ENCODE assay signal across 26 cellular contexts in the genomic region with DNA sequence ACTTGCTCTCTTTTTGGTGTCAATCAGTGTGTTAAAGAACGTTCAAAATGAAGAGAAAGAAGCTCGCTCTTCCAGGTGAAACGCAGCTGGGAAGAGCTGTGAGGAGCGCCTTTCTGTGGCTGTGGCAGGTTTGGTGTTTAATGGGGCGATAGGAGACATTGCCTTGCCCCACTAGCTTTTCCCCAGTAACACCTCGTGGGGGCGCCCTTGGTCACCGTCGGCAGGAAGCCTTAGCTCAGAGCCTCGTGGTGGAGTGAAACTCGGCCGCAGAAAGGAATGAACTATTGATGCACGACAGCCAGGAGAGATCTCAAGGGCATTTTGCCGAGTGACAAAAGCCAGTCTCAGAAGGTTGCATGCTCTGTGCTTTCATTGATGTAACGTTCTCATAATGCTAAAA.
DNase-seq lines count a peak whose midpoint lies in the region; ATAC-seq, FAIRE-seq and TF ChIP-seq lines count a peak whose summit lies in the region.
"Had no signal": no experiment of that assay in that cellular context is flagged by ENCODE, and none has a peak within 500 bp of the region (broad histone marks: within the 10 kb centered on the region; RNA-seq: fewer than 3 reads in every experiment).

No MANE protein-coding gene starts in this region.

- no peak overlapping the region for H3K27ac Mint-ChIP-seq in chondrocyte (ENCODE audit: unreplicated experiment)
- no peak overlapping the region for H3K27ac Mint-ChIP-seq in CD8-positive, alpha-beta memory T cell
- H3K27ac Mint-ChIP-seq: CD4-positive, alpha-beta T cell; HFFc6 had no signal

- DNase-seq in HepG2 (ENCODE audit: low spot score) (no peak), right lobe of liver (no peak), chondrocyte (ENCODE audit: low spot score) (peak; percentile 57), iPS-NIHi11 (ENCODE audit: low spot score) (peak; percentile 29), posterior vena cava (ENCODE audit: low spot score) (peak; percentile 70)
- no peak for DNase-seq in activated CD4-positive, alpha-beta T cell treated with anti-CD3 and anti-CD28 coated beads, Interleukin-2, amount 50 U/mL, for 48 hours
- DNase-seq in stimulated activated naive CD4-positive, alpha-beta T cell (lab: John Stamatoyannopoulos, UW) = no peak
- DNase-seq in CD8-positive, alpha-beta memory T cell = no peak
- DNase-seq: CD4-positive, alpha-beta T cell; COR-L47; DMS53; HFFc6; NCI-H1092; NCI-H1417 treated with DMSO at 0.1 percent for 48 hours; NCI-H187; NCI-H2081 treated with DMSO at 0.1 percent for 48 hours; NCI-H2171; NCI-H226; NCI-H510A; NCI-H69; Right ventricle myocardium superior; RPMI8226 had no signal

- no peaks in the 10 kb centered on the region for H3K4me1 ChIP-seq in HepG2 (ENCODE audit: insufficient read depth, low read length)
- H3K4me1 ChIP-seq in right lobe of liver = no peaks in the 10 kb centered on the region
- H3K4me1 ChIP-seq in CD8-positive, alpha-beta memory T cell (ENCODE audit: insufficient read depth, low read length) = no peaks in the 10 kb centered on the region
- H3K4me1 ChIP-seq: BLaER1 treated with 17β-estradiol and CSF1 and Interleukin-3, amounts not matched to agents 10 nM and 100 nM; HAP-1; SJSA1 had no signal

- H3K36me3 ChIP-seq in HepG2 (replicated peaks in 1 of 2; ENCODE audit: control insufficient read depth in 1 of 2, insufficient read depth in 2 of 2, low read length in 2 of 2) (peaks cover 3 to 18% of the 10 kb centered on the region in 2 experiments; a peak in 4 of 5 replicates), right lobe of liver (peaks cover 0 to under 1% (median 0%) of the 10 kb centered on the region in 4 donors)
- no peaks in the 10 kb centered on the region for H3K36me3 ChIP-seq in CD8-positive, alpha-beta memory T cell (ENCODE audit: insufficient read depth, low read length)
- H3K36me3 ChIP-seq: SJSA1 had no signal

- BruUV-seq in HepG2 (replicated peaks; lab: Mats Ljungman, UMichigan) = no TSS peak

- in situ Hi-C loops in HepG2 (cut with HindIII; ENCODE audit: extremely low pct_ligation_motif_present, low pct_unique_long_range_greater_than_20kb) = loop anchor here (25.0 kb wide), 1 partner anchor 738 kb away; no protein-coding TSS in a partner anchor

- H3K9me3 ChIP-seq in HepG2 (ENCODE audit: low read length) (no peaks in the 10 kb centered on the region), right lobe of liver (no peaks in the 10 kb centered on the region)
- no peaks in the 10 kb centered on the region for H3K9me3 ChIP-seq in CD8-positive, alpha-beta memory T cell (ENCODE audit: low read length)
- H3K9me3 ChIP-seq: HAP-1, SJSA1 had no signal

- no peak overlapping the region for H3K27ac ChIP-seq in HepG2 (ENCODE audit: extremely low read length, insufficient read depth, low read length)
- H3K27ac ChIP-seq in right lobe of liver = no peak overlapping the region
- no peak overlapping the region for H3K27ac ChIP-seq in CD8-positive, alpha-beta memory T cell (ENCODE audit: low read depth, low read length)
- H3K27ac ChIP-seq: BLaER1 treated with 17β-estradiol and CSF1 and Interleukin-3, amounts not matched to agents 10 nM and 100 nM; SJSA1 had no signal

- H3K9me3 Mint-ChIP-seq in chondrocyte (ENCODE audit: low read depth) = peaks cover 30% of the 10 kb centered on the region
- peaks cover 0 to 3% (median 0%) of the 10 kb centered on the region in 5 donors for H3K9me3 Mint-ChIP-seq in CD8-positive, alpha-beta memory T cell
- H3K9me3 Mint-ChIP-seq: CD4-positive, alpha-beta T cell; HFFc6 had no signal

- H3K4me3 Mint-ChIP-seq in chondrocyte (ENCODE audit: unreplicated experiment) = no peak overlapping the region
- H3K4me3 Mint-ChIP-seq in CD8-positive, alpha-beta memory T cell = no peak overlapping the region
- H3K4me3 Mint-ChIP-seq: CD4-positive, alpha-beta T cell; HFFc6 had no signal

- TF ChIP-seq POLR2A in HepG2 (IDR thresholded peaks at IDR 0.05; ENCODE audit: insufficient read depth in 1 of 2, low read depth in 2 of 2, low read length in 2 of 2) = no peak
- TF ChIP-seq POLR2A in right lobe of liver (IDR thresholded peaks at IDR 0.05) = no peak

- H3K4me2 ChIP-seq in HepG2 (ENCODE audit: low read depth, low read length) = no peak overlapping the region
- H3K4me2 ChIP-seq: BLaER1 treated with 17β-estradiol and CSF1 and Interleukin-3, amounts not matched to agents 10 nM and 100 nM had no signal

- no peaks in the 10 kb centered on the region for H3K27me3 Mint-ChIP-seq in chondrocyte (ENCODE audit: low read depth)
- H3K27me3 Mint-ChIP-seq in CD8-positive, alpha-beta memory T cell = no peaks in the 10 kb centered on the region
- H3K27me3 Mint-ChIP-seq: CD4-positive, alpha-beta T cell had no signal

- FAIRE-seq in HepG2 (lab: Jason Lieb, UNC) = no peak
- FAIRE-seq: G401.6 had no signal

- no peak for TF ChIP-seq RAD21 in HepG2 (CRISPR knock-in tag; IDR thresholded peaks at IDR 0.05)

- CTCF ChIA-PET in HepG2 (lab: Yijun Ruan, JAX; ENCODE audit: low intra/inter-chr PET ratio, low total read pairs) = no interaction called here
- CTCF ChIA-PET in CD8-positive, alpha-beta memory T cell (lab: Charles Lee) = interaction anchor here (0.8 kb wide), 1 partner anchor 50 kb away, joined by 3 read pairs; no protein-coding TSS in a partner anchor

- no peak for TF ChIP-seq EP300 in HepG2 (IDR thresholded peaks at IDR 0.05; ENCODE audit: low read depth in 2 of 2, low read length in 2 of 2)
- TF ChIP-seq EP300 in HepG2 (CRISPR knock-in tag; IDR thresholded peaks at IDR 0.05; ENCODE audit: borderline replicate concordance) = no peak

- H3K79me2 ChIP-seq in HepG2 (ENCODE audit: insufficient read depth, low read length) = no peaks in the 10 kb centered on the region

- no peaks in the 10 kb centered on the region for H3K27me3 ChIP-seq in HepG2 (ENCODE audit: control insufficient read depth in 1 of 2, insufficient read depth in 2 of 2, low read length in 2 of 2)
- H3K27me3 ChIP-seq in right lobe of liver = no peaks in the 10 kb centered on the region
- no peaks in the 10 kb centered on the region for H3K27me3 ChIP-seq in CD8-positive, alpha-beta memory T cell (ENCODE audit: insufficient read depth, low read length, poor library complexity, severe bottlenecking)
- H3K27me3 ChIP-seq: BLaER1 treated with 17β-estradiol and CSF1 and Interleukin-3, amounts not matched to agents 10 nM and 100 nM; SJSA1 had no signal

- no peak for ATAC-seq in HepG2
- ATAC-seq in right lobe of liver = no peak

- TF ChIP-seq CTCF in HepG2 (CRISPR knock-in tag; IDR thresholded peaks at IDR 0.05) = peak; percentile 20; the same call in 1 of the 2 replicates
- TF ChIP-seq CTCF in right lobe of liver (IDR thresholded peaks at IDR 0.05) = no peak
- no peak for TF ChIP-seq CTCF in chondrocyte (IDR thresholded peaks at IDR 0.05)

- POLR2A ChIA-PET in HepG2 (lab: Yijun Ruan, JAX) = no interaction called here
- POLR2A ChIA-PET in CD8-positive, alpha-beta memory T cell (lab: Charles Lee) = no interaction called here

- H3K36me3 Mint-ChIP-seq in chondrocyte (ENCODE audit: low read depth) = peaks cover 20% of the 10 kb centered on the region
- peaks cover 12 to 55% (median 21%) of the 10 kb centered on the region in 3 donors for H3K36me3 Mint-ChIP-seq in CD8-positive, alpha-beta memory T cell

- H3K4me3 ChIP-seq in HepG2 (replicated peaks in 1 of 3; ENCODE audit: insufficient read depth in 1 of 3, low read depth in 2 of 3, low read length in 3 of 3) = no peak overlapping the region
- no peak overlapping the region for H3K4me3 ChIP-seq in right lobe of liver
- H3K4me3 ChIP-seq in CD8-positive, alpha-beta memory T cell (ENCODE audit: low read length) = no peak overlapping the region
- H3K4me3 ChIP-seq: BLaER1 treated with 17β-estradiol and CSF1 and Interleukin-3, amounts not matched to agents 10 nM and 100 nM; HAP-1; SJSA1 had no signal

- intact Hi-C loops in HepG2 (cut with micrococcal nuclease; ENCODE audit: unreplicated experiment) (no loop called here), right lobe of liver (cut with DNase I) (no loop called here), posterior vena cava (cut with DNase I) (no loop called here)

- no peaks in the 10 kb centered on the region for H4K20me1 ChIP-seq in HepG2 (ENCODE audit: insufficient read depth, low read length)

- H2AFZ ChIP-seq in HepG2 (ENCODE audit: low read length) = no peak overlapping the region

- H3K4me1 Mint-ChIP-seq in chondrocyte (ENCODE audit: low read depth) = peaks cover 6% of the 10 kb centered on the region
- H3K4me1 Mint-ChIP-seq in CD8-positive, alpha-beta memory T cell = no peaks in the 10 kb centered on the region

- WGBS in HepG2 (ENCODE audit: low lambda C conversion rate) = 98% methylated on average over 8 of the region's 15 CpGs
- WGBS in right lobe of liver (ENCODE audit: insufficient coverage, low coverage, low lambda C conversion rate, missing lambda C conversion rate) = 81% methylated on average over 8 of the region's 15 CpGs

- H3K9ac ChIP-seq in HepG2 (ENCODE audit: insufficient read depth, low read depth, low read length) = no peak overlapping the region
- H3K9ac ChIP-seq: BLaER1 treated with 17β-estradiol and CSF1 and Interleukin-3, amounts not matched to agents 10 nM and 100 nM had no signal

TF ChIP-seq in HepG2, 621 proteins besides CTCF, POLR2A, EP300 and RAD21 (continues in another document):
- TF ChIP-seq ZNF550 (CRISPR knock-in tag; IDR thresholded peaks at IDR 0.05; ENCODE audit: borderline replicate concordance) = no peak
- TF ChIP-seq ZNF383 (CRISPR knock-in tag; IDR thresholded peaks at IDR 0.05; ENCODE audit: borderline replicate concordance) = no peak
- TF ChIP-seq HOXA3 (CRISPR knock-in tag; IDR thresholded peaks at IDR 0.05) = no peak
- no peak for TF ChIP-seq REPIN1 (CRISPR knock-in tag; IDR thresholded peaks at IDR 0.05; ENCODE audit: borderline replicate concordance, low read depth)
- TF ChIP-seq, protein P1, sequence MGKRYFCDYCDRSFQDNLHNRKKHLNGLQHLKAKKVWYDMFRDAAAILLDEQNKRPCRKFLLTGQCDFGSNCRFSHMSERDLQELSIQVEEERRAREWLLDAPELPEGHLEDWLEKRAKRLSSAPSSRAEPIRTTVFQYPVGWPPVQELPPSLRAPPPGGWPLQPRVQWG (CRISPR knock-in tag; IDR thresholded peaks at IDR 0.05; ENCODE audit: borderline replicate concordance, low read depth) = no peak
- TF ChIP-seq, protein P2, sequence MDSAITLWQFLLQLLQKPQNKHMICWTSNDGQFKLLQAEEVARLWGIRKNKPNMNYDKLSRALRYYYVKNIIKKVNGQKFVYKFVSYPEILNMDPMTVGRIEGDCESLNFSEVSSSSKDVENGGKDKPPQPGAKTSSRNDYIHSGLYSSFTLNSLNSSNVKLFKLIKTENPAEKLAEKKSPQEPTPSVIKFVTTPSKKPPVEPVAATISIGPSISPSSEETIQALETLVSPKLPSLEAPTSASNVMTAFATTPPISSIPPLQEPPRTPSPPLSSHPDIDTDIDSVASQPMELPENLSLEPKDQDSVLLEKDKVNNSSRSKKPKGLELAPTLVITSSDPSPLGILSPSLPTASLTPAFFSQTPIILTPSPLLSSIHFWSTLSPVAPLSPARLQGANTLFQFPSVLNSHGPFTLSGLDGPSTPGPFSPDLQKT (CRISPR knock-in tag; IDR thresholded peaks at IDR 0.05; ENCODE audit: borderline replicate concordance) = no peak
- TF ChIP-seq RBM22 (optimal IDR thresholded peaks at IDR 0.05; ENCODE audit: low read length) = no peak
- no peak for TF ChIP-seq NAIF1 (CRISPR knock-in tag; IDR thresholded peaks at IDR 0.05; ENCODE audit: borderline replicate concordance)

Comparison
In these comparisons a context has a peak if more than half of its experiments do, and no peak if none do; other contexts are left out.
1. DNase-seq: peak in chondrocyte (single experiment), iPS-NIHi11 (single experiment) and posterior vena cava (single experiment); none in HepG2 (single experiment), right lobe of liver (0 of 3), activated CD4-positive, alpha-beta T cell treated with anti-CD3 and anti-CD28 coated beads, Interleukin-2, amount 50 U/mL, for 48 hours (0 of 2), stimulated activated naive CD4-positive, alpha-beta T cell (0 of 6) and CD8-positive, alpha-beta memory T cell (0 of 5).